ENCODE assay signal across 1 cellular context in genomic region chr10:100287756-100288155, GRCh38.
TF ChIP-seq lines count a peak whose summit lies in the region.

No MANE protein-coding gene starts in this region.

TF ChIP-seq in A549, 52 proteins besides CTCF, POLR2A, EP300 and RAD21:
- TF ChIP-seq ELK1 (IDR thresholded peaks at IDR 0.05; ENCODE audit: low read depth, low read length) = no peak
- no peak for TF ChIP-seq HOXA7 (CRISPR knock-in tag; IDR thresholded peaks at IDR 0.05)
- no peak for TF ChIP-seq TFCP2L1 (CRISPR knock-in tag; IDR thresholded peaks at IDR 0.05)
- TF ChIP-seq ZSCAN20 (CRISPR knock-in tag; IDR thresholded peaks at IDR 0.05) = no peak
- no peak for TF ChIP-seq FOXS1 (CRISPR knock-in tag; IDR thresholded peaks at IDR 0.05)
- no peak for TF ChIP-seq CEBPB (IDR thresholded peaks at IDR 0.05)
- TF ChIP-seq EHF (CRISPR knock-in tag; IDR thresholded peaks at IDR 0.05) = no peak
- no peak for TF ChIP-seq PHF8 (IDR thresholded peaks at IDR 0.05; ENCODE audit: borderline replicate concordance, low read depth)
- TF ChIP-seq MAFK (IDR thresholded peaks at IDR 0.05; ENCODE audit: partially characterized antibody) = no peak
- TF ChIP-seq HOXB13 (CRISPR knock-in tag; IDR thresholded peaks at IDR 0.05; ENCODE audit: low read depth) = no peak
- TF ChIP-seq MAX (IDR thresholded peaks at IDR 0.05) = no peak
